In the genomic region with DNA sequence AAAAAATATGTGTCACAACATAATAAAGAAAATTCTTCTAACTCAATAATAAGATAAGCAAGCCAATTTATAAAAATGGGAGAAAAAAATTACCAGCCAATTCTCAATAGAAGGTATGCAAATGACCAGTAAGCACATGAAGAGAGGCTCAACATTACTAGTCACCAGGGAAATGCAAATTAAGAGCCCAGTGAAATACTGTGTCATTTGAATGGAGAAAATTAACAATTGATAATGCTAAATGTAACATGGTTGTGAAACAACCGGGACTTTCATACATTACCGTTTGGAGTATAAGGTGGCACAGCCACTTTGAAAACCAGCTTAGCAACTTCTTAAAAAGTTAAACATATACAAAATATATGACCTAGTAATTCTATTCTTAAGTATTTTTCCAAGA, we compare ENCODE assay signal across 21 cellular contexts.
"Had no signal": no experiment of that assay in that cellular context is flagged by ENCODE, and none has a peak within 500 bp of the region (broad histone marks: within the 10 kb centered on the region; RNA-seq: fewer than 3 reads in every experiment).

No MANE protein-coding gene starts in this region.

- H3K4me3 ChIP-seq: colonic mucosa, esophagus squamous epithelium, gastrocnemius medialis, heart right ventricle, left lung, lung had no signal

- H3K27ac ChIP-seq: colonic mucosa, esophagus squamous epithelium, gastrocnemius medialis, heart right ventricle, left lung had no signal

- DNase-seq: colonic mucosa; cortex of kidney; effector CD8-positive, alpha-beta T cell; effector memory CD8-positive, alpha-beta T cell; endodermal cell; esophagus squamous epithelium; foreskin fibroblast; foreskin melanocyte; gastrocnemius medialis; glutamatergic neuron; head of caudate nucleus; heart right ventricle; hippocampal formation; left cardiac atrium; left lung; left ventricle myocardium superior; mammary epithelial cell; mesendoderm; midbrain; naive thymus-derived CD4-positive, alpha-beta T cell had no signal

- H3K4me1 ChIP-seq: colonic mucosa, gastrocnemius medialis, heart right ventricle, left lung had no signal

- ATAC-seq: effector memory CD8-positive, alpha-beta T cell; gastrocnemius medialis; heart right ventricle; left cardiac atrium; left lung; left ventricle myocardium superior; naive thymus-derived CD4-positive, alpha-beta T cell had no signal

- H3K27me3 ChIP-seq: colonic mucosa, esophagus squamous epithelium, gastrocnemius medialis, heart right ventricle, left lung had no signal

- H3K36me3 ChIP-seq: colonic mucosa, esophagus squamous epithelium, gastrocnemius medialis, heart right ventricle, left lung had no signal

- H3K9me3 ChIP-seq: colonic mucosa, gastrocnemius medialis had no signal
